28 cellular contexts compared by ENCODE assay signal in genomic region chr1:13535227-13535626, GRCh38. TPM values are rescaled to one million over a fixed set of nuclear protein-coding genes. Genes with fewer than 3 reads are reported as not detected.
"Had no signal": no experiment of that assay in that cellular context is flagged by ENCODE, and none has a peak within 500 bp of the region (broad histone marks: within the 10 kb centered on the region; RNA-seq: fewer than 3 reads in every experiment).

No MANE protein-coding gene starts in this region.

- H3K4me3 Mint-ChIP-seq: activated CD8-positive, alpha-beta T cell treated with anti-CD3 and anti-CD28 coated beads, Interleukin-2, amount 10 ng/mL, durations not matched to agents 7 days and 5 days; activated naive CD8-positive, alpha-beta T cell treated with anti-CD3 and anti-CD28 coated beads, Interleukin-2, amount 10 ng/mL, durations not matched to agents 7 days and 5 days; T-helper 2 cell treated with Interferon-gamma antibody and Interleukin-4, amounts not matched to agents 5 μg/mL and 100 μg/mL, for 36 hours had no signal

- H3K9me3 Mint-ChIP-seq: activated naive CD8-positive, alpha-beta T cell treated with anti-CD3 and anti-CD28 coated beads, Interleukin-2, amount 10 ng/mL, durations not matched to agents 7 days and 5 days; T-helper 2 cell treated with Interferon-gamma antibody and Interleukin-4, amounts not matched to agents 5 μg/mL and 100 μg/mL, for 36 hours had no signal

- H3K27ac ChIP-seq: adrenal gland, KMS-11, SJSA1 had no signal

- H3K36me3 ChIP-seq: adrenal gland, SJSA1 had no signal

- H3K9me3 ChIP-seq: adrenal gland, SJSA1 had no signal

- H3K27me3 Mint-ChIP-seq: activated naive CD8-positive, alpha-beta T cell treated with anti-CD3 and anti-CD28 coated beads, Interleukin-2, amount 10 ng/mL, durations not matched to agents 7 days and 5 days had no signal

- DNase-seq: activated CD4-positive, alpha-beta T cell treated with anti-CD3 and anti-CD28 coated beads for 48 hours; activated CD4-positive, alpha-beta T cell treated with anti-CD3 and anti-CD28 coated beads, Interleukin-2, amount 50 U/mL, for 4 hours; activated CD8-positive, alpha-beta memory T cell treated with anti-CD3 and anti-CD28 coated beads, Interleukin-2, amount 50 U/mL, for 48 hours; activated CD8-positive, alpha-beta T cell treated with anti-CD3 and anti-CD28 coated beads, Interleukin-2, amount 10 ng/mL, durations not matched to agents 7 days and 5 days; activated naive CD4-positive, alpha-beta T cell treated with anti-CD3 and anti-CD28 coated beads, Interleukin-2, amount 50 U/mL, for 16 hours; activated naive CD8-positive, alpha-beta T cell treated with anti-CD3 and anti-CD28 coated beads, Interleukin-2, amount 10 ng/mL, durations not matched to agents 7 days and 5 days; activated T-cell treated with anti-CD3 and anti-CD28 coated beads, Interleukin-2, amount 50 U/mL, for 1 hour; adrenal gland; anterior cingulate cortex; NCI-H1092; NCI-H1417 treated with DMSO at 0.1 percent for 48 hours; NCI-H1694; NCI-H2029 treated with DMSO at 0.1 percent for 48 hours; NCI-H510A treated with DMSO at 0.1 percent for 48 hours; NCI-H69; NK-92 treated with Interleukin-12 subunit alpha and Interleukin-12 subunit beta, amount 100 ng/mL, for 24 hours; OCI-M1; RPMI8226; SHP77; SW 1271 had no signal

- ATAC-seq: activated CD4-positive, CD25-positive, alpha-beta regulatory T cell treated with anti-CD3 and anti-CD28 coated beads, Interleukin-2, amount 50 U/mL, for 24 hours; activated CD8-positive, alpha-beta T cell treated with anti-CD3 and anti-CD28 coated beads, Interleukin-2, amount 10 ng/mL, durations not matched to agents 7 days and 5 days; Panc1; SK-N-SH treated with all-trans-retinoic acid at 6 μM for 48 hours had no signal

- H3K36me3 Mint-ChIP-seq: activated naive CD8-positive, alpha-beta T cell treated with anti-CD3 and anti-CD28 coated beads, Interleukin-2, amount 10 ng/mL, durations not matched to agents 7 days and 5 days had no signal

- H3K4me1 ChIP-seq: adrenal gland, SJSA1 had no signal

- H3K4me1 Mint-ChIP-seq: activated naive CD8-positive, alpha-beta T cell treated with anti-CD3 and anti-CD28 coated beads, Interleukin-2, amount 10 ng/mL, durations not matched to agents 7 days and 5 days had no signal

- H3K27ac Mint-ChIP-seq: activated CD8-positive, alpha-beta T cell treated with anti-CD3 and anti-CD28 coated beads, Interleukin-2, amount 10 ng/mL, durations not matched to agents 7 days and 5 days; activated naive CD8-positive, alpha-beta T cell treated with anti-CD3 and anti-CD28 coated beads, Interleukin-2, amount 10 ng/mL, durations not matched to agents 7 days and 5 days; T-helper 2 cell treated with Interferon-gamma antibody and Interleukin-4, amounts not matched to agents 5 μg/mL and 100 μg/mL, for 36 hours had no signal

- H3K27me3 ChIP-seq: adrenal gland, SJSA1 had no signal

- H3K4me3 ChIP-seq: adrenal gland, SJSA1 had no signal

RNA-seq across cellular contexts. Expression of gene LRRC38, which starts 21.4 kb away (rescaled TPM):
- total RNA-seq: activated CD8-positive, alpha-beta T cell treated with anti-CD3 and anti-CD28 coated beads, Interleukin-2, amount 10 ng/mL, durations not matched to agents 7 days and 5 days; activated naive CD8-positive, alpha-beta T cell treated with anti-CD3 and anti-CD28 coated beads, Interleukin-2, amount 10 ng/mL, durations not matched to agents 7 days and 5 days; MCF 10A; SJSA1; T-helper 1 cell treated with Interleukin-12 subunit alpha and Interleukin-12 subunit beta and Interleukin-4 antibody, amounts not matched to agents 30 ng/mL and 1 ng/mL, for 36 hours had no signal

RNA-seq across cellular contexts. Expression of gene PDPN, which starts 48.4 kb away (rescaled TPM):
- total RNA-seq: activated CD8-positive, alpha-beta T cell treated with anti-CD3 and anti-CD28 coated beads, Interleukin-2, amount 10 ng/mL, durations not matched to agents 7 days and 5 days; activated naive CD8-positive, alpha-beta T cell treated with anti-CD3 and anti-CD28 coated beads, Interleukin-2, amount 10 ng/mL, durations not matched to agents 7 days and 5 days; T-helper 1 cell treated with Interleukin-12 subunit alpha and Interleukin-12 subunit beta and Interleukin-4 antibody, amounts not matched to agents 30 ng/mL and 1 ng/mL, for 36 hours had no signal
